In the genomic region with DNA sequence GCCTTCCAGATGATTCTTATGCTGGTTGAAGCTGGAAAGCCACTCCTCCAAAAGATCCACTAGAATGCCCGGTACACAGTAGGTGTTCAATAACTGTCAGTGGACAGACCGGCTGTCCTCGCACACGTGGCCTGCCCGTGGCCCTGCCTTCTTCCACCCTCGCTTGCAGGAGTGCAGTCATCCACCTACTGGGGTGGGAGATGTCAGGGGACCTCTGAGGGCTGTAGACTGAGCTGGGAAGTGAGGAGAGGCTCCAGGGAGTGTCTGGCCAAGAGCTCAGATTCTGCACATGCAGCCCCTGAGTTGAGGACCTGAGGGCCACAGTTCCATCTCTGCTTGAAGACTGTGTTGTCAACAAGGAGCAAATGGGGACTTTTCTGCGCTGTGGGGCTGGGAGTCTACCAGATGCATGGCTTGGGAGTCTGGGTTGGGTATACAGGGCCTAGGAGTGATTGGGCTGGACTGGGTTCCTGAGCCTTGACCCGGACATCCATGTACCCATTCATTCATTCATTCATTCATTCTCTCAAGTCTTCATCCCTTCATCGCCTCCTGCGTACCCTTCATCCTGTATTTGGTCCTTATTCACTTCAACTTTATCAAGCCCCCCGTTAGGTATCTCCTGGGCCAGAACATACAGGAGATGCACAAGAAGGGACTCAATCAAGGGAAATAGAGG, we compare ENCODE assay signal across 10 cellular contexts. TPM values are rescaled to one million over a fixed set of nuclear protein-coding genes. Genes with fewer than 3 reads are reported as not detected.
DNase-seq lines count a peak whose midpoint lies in the region; ATAC-seq and TF ChIP-seq lines count a peak whose summit lies in the region.
"Had no signal": no experiment of that assay in that cellular context is flagged by ENCODE, and none has a peak within 500 bp of the region (broad histone marks: within the 10 kb centered on the region; RNA-seq: fewer than 3 reads in every experiment).

No MANE protein-coding gene starts in this region.

- no peak overlapping the region for H3K4me2 ChIP-seq in mesenchymal stem cell (ENCODE audit: low read length, poor library complexity, severe bottlenecking)

- peak overlapping the region; percentile 79 for H3K27ac Mint-ChIP-seq in activated naive CD4-positive, alpha-beta T cell treated with anti-CD3 and anti-CD28 coated beads, Interleukin-2, amount 50 U/mL, for 24 hours
- peak overlapping the region; percentile 95 for H3K27ac Mint-ChIP-seq in activated T-helper 1 cell treated with anti-CD3 and anti-CD28 coated beads, Interleukin-12 subunit alpha, Interleukin-12 subunit beta, Interleukin-2, Interleukin-4 antibody, amounts not matched to agents 30 ng/mL and 10 ng/mL and 1 ng/mL, durations not matched to agents 14 hours and 24 hours and 36 hours

- H3K9me3 ChIP-seq in mesenchymal stem cell (ENCODE audit: control insufficient read depth, low read length): no peaks in the 10 kb centered on the region
- H3K9me3 ChIP-seq in upper lobe of left lung: no peaks in the 10 kb centered on the region

- no peaks in the 10 kb centered on the region for H3K36me3 ChIP-seq in mesenchymal stem cell (ENCODE audit: control insufficient read depth in 1 of 2, insufficient read depth in 2 of 2, low read depth in 1 of 2, low read length in 2 of 2)
- H3K36me3 ChIP-seq in upper lobe of left lung: no peaks in the 10 kb centered on the region

- H3K36me3 Mint-ChIP-seq in activated naive CD4-positive, alpha-beta T cell treated with anti-CD3 and anti-CD28 coated beads, Interleukin-2, amount 50 U/mL, for 24 hours: peaks cover 2% of the 10 kb centered on the region
- peaks cover 2% of the 10 kb centered on the region for H3K36me3 Mint-ChIP-seq in activated T-helper 1 cell treated with anti-CD3 and anti-CD28 coated beads, Interleukin-12 subunit alpha, Interleukin-12 subunit beta, Interleukin-2, Interleukin-4 antibody, amounts not matched to agents 30 ng/mL and 10 ng/mL and 1 ng/mL, durations not matched to agents 14 hours and 24 hours and 36 hours (ENCODE audit: low read depth)

- peak overlapping the region; percentile 90 for H4K91ac ChIP-seq in mesenchymal stem cell (ENCODE audit: low read length)

- H2BK5ac ChIP-seq in mesenchymal stem cell (ENCODE audit: low read depth, low read length, poor library complexity, severe bottlenecking): no peak overlapping the region

- H2AK5ac ChIP-seq in mesenchymal stem cell (ENCODE audit: low read length, severe bottlenecking): no peak overlapping the region

- no peak for TF ChIP-seq POLR2A in upper lobe of left lung (IDR thresholded peaks at IDR 0.05)

- no peak overlapping the region for H2AFZ ChIP-seq in mesenchymal stem cell (ENCODE audit: low read depth, low read length)

- peak overlapping the region; percentile 54 for H2BK120ac ChIP-seq in mesenchymal stem cell (ENCODE audit: low read depth, low read length)

- peaks cover 66% of the 10 kb centered on the region for H3K4me1 Mint-ChIP-seq in activated naive CD4-positive, alpha-beta T cell treated with anti-CD3 and anti-CD28 coated beads, Interleukin-2, amount 50 U/mL, for 24 hours
- H3K4me1 Mint-ChIP-seq in activated T-helper 1 cell treated with anti-CD3 and anti-CD28 coated beads, Interleukin-12 subunit alpha, Interleukin-12 subunit beta, Interleukin-2, Interleukin-4 antibody, amounts not matched to agents 30 ng/mL and 10 ng/mL and 1 ng/mL, durations not matched to agents 14 hours and 24 hours and 36 hours (ENCODE audit: low read depth): peaks cover 78% of the 10 kb centered on the region

- no peak overlapping the region for H3K9ac ChIP-seq in mesenchymal stem cell (ENCODE audit: low read length)

- H3K27me3 Mint-ChIP-seq in activated naive CD4-positive, alpha-beta T cell treated with anti-CD3 and anti-CD28 coated beads, Interleukin-2, amount 50 U/mL, for 24 hours: no peaks in the 10 kb centered on the region
- H3K27me3 Mint-ChIP-seq in activated T-helper 1 cell treated with anti-CD3 and anti-CD28 coated beads, Interleukin-12 subunit alpha, Interleukin-12 subunit beta, Interleukin-2, Interleukin-4 antibody, amounts not matched to agents 30 ng/mL and 10 ng/mL and 1 ng/mL, durations not matched to agents 14 hours and 24 hours and 36 hours (ENCODE audit: insufficient read depth): no peaks in the 10 kb centered on the region

- H3K14ac ChIP-seq in mesenchymal stem cell (ENCODE audit: low read length in 2 of 2): no peak overlapping the region

- no peak for DNase-seq in activated naive CD4-positive, alpha-beta T cell treated with Interleukin-2 at 50 U/mL for 16 hours
- DNase-seq in activated T-helper 1 cell treated with anti-CD3 and anti-CD28 coated beads, Interleukin-12 subunit alpha, Interleukin-12 subunit beta, Interleukin-2, Interleukin-4 antibody, amounts not matched to agents 30 ng/mL and 10 ng/mL and 1 ng/mL, durations not matched to agents 14 hours and 24 hours and 36 hours (ENCODE audit: low spot score): no peak
- DNase-seq in mesenchymal stem cell (no peak), upper lobe of left lung (no peak), posterior vena cava (ENCODE audit: low spot score) (no peak), ureter (ENCODE audit: low spot score) (no peak)
- DNase-seq: NCI-H2171 treated with DMSO at 0.1 percent for 48 hours, SHP77 treated with DMSO at 0.1 percent for 48 hours had no signal

- H2BK15ac ChIP-seq in mesenchymal stem cell (ENCODE audit: low read depth, poor library complexity, severe bottlenecking): peak overlapping the region; percentile 86

- no peaks in the 10 kb centered on the region for H3K9me3 Mint-ChIP-seq in activated naive CD4-positive, alpha-beta T cell treated with anti-CD3 and anti-CD28 coated beads, Interleukin-2, amount 50 U/mL, for 24 hours
- no peaks in the 10 kb centered on the region for H3K9me3 Mint-ChIP-seq in activated T-helper 1 cell treated with anti-CD3 and anti-CD28 coated beads, Interleukin-12 subunit alpha, Interleukin-12 subunit beta, Interleukin-2, Interleukin-4 antibody, amounts not matched to agents 30 ng/mL and 10 ng/mL and 1 ng/mL, durations not matched to agents 14 hours and 24 hours and 36 hours

- TF ChIP-seq CTCF in upper lobe of left lung (IDR thresholded peaks at IDR 0.05): no peak

- H3K27ac ChIP-seq in mesenchymal stem cell (ENCODE audit: low read length, poor library complexity, severe bottlenecking) (no peak overlapping the region), upper lobe of left lung (peak overlapping the region; percentile 74 to 90 (median 86))

- intact Hi-C loops in activated T-helper 1 cell treated with anti-CD3 and anti-CD28 coated beads, Interleukin-12 subunit alpha, Interleukin-12 subunit beta, Interleukin-2, Interleukin-4 antibody, amounts not matched to agents 30 ng/mL and 10 ng/mL and 1 ng/mL, durations not matched to agents 14 hours and 24 hours and 36 hours (cut with micrococcal nuclease): loop anchor here (1.0 to 10.0 kb wide), 4 partner anchors 17 to 358 kb away; a partner anchor contains a TSS
- intact Hi-C loops in posterior vena cava (cut with DNase I): no loop called here

- TF ChIP-seq EP300 in upper lobe of left lung (IDR thresholded peaks at IDR 0.05): no peak

- no peak overlapping the region for H3K4me3 Mint-ChIP-seq in activated naive CD4-positive, alpha-beta T cell treated with anti-CD3 and anti-CD28 coated beads, Interleukin-2, amount 50 U/mL, for 24 hours
- peak overlapping the region; percentile 71 for H3K4me3 Mint-ChIP-seq in activated T-helper 1 cell treated with anti-CD3 and anti-CD28 coated beads, Interleukin-12 subunit alpha, Interleukin-12 subunit beta, Interleukin-2, Interleukin-4 antibody, amounts not matched to agents 30 ng/mL and 10 ng/mL and 1 ng/mL, durations not matched to agents 14 hours and 24 hours and 36 hours

- ATAC-seq in upper lobe of left lung (ENCODE audit: low FRiP score in 2 of 2) (peak in 1 of 2 donors; percentile 1), GM18519 (IDR thresholded peaks at IDR 0.05; ENCODE audit: low FRiP score, unreplicated experiment) (no peak)

- H3K4me3 ChIP-seq in mesenchymal stem cell (ENCODE audit: insufficient read depth in 1 of 2, low read depth in 1 of 2, low read length in 2 of 2): peak overlapping the region in 1 of 2 experiments; percentile 19
- H3K4me3 ChIP-seq in upper lobe of left lung: no peak overlapping the region

- no peaks in the 10 kb centered on the region for H3K79me1 ChIP-seq in mesenchymal stem cell (replicated peaks; ENCODE audit: low read length, poor library complexity, severe bottlenecking)

- no peak overlapping the region for H3K23ac ChIP-seq in mesenchymal stem cell (ENCODE audit: low read length in 2 of 2)

- H3K4me1 ChIP-seq in mesenchymal stem cell (ENCODE audit: control insufficient read depth, insufficient read depth, low read depth, low read length): peaks cover 32% of the 10 kb centered on the region
- H3K4me1 ChIP-seq in upper lobe of left lung: peaks cover 37 to 58% (median 39%) of the 10 kb centered on the region in 4 donors

- H2BK12ac ChIP-seq in mesenchymal stem cell (ENCODE audit: low read length in 2 of 2): peak overlapping the region; percentile 81 to 99

- H3K27me3 ChIP-seq in mesenchymal stem cell (ENCODE audit: control insufficient read depth in 1 of 2, insufficient read depth in 1 of 2, low read length in 2 of 2) (peaks cover 0 to 1% of the 10 kb centered on the region in 2 experiments), upper lobe of left lung (no peaks in the 10 kb centered on the region)

- peak overlapping the region; percentile 80 to 95 for H3K18ac ChIP-seq in mesenchymal stem cell (ENCODE audit: low read depth in 1 of 2, low read length in 2 of 2)

- H3K4ac ChIP-seq in mesenchymal stem cell (ENCODE audit: low read depth in 1 of 2, low read length in 2 of 2): peak overlapping the region; percentile 24 to 64

- peak overlapping the region; percentile 52 for H4K8ac ChIP-seq in mesenchymal stem cell (ENCODE audit: low read length)

- 96% methylated on average over 10 of the region's 11 CpGs for WGBS in mesenchymal stem cell
- WGBS in upper lobe of left lung, 2 donors: 77 to 90% methylated on average over 10 to 11 of the region's 11 CpGs

RNA-seq across cellular contexts. Expression of a gene that starts 4.2 kb away (rescaled TPM):
- total RNA-seq in activated T-helper 1 cell treated with anti-CD3 and anti-CD28 coated beads, Interleukin-12 subunit alpha, Interleukin-12 subunit beta, Interleukin-2, Interleukin-4 antibody, amounts not matched to agents 30 ng/mL and 10 ng/mL and 1 ng/mL, durations not matched to agents 14 hours and 24 hours and 36 hours: 211 and 213 TPM in 2 replicates
- 35.0 TPM for polyA plus RNA-seq in mesenchymal stem cell (2013, experiment 1 of 2)
- 35.2 TPM for polyA plus RNA-seq in mesenchymal stem cell (2013, experiment 2 of 2)
- total RNA-seq in upper lobe of left lung: 100 to 1,000 TPM in 1 of 6 donors, 10 to 100 TPM in 5; 28.3 to 113 (median 58.5) TPM
- 10 to 100 TPM; 37.6 to 38.1 TPM for total RNA-seq in posterior vena cava
- 28.0 TPM for total RNA-seq in ureter
